8 cellular contexts compared by ENCODE assay signal in genomic region chr4:38782452-38783108, GRCh38. TPM values are rescaled to one million over a fixed set of nuclear protein-coding genes. Genes with fewer than 3 reads are reported as not detected.
DNase-seq lines count a peak whose midpoint lies in the region; ATAC-seq, FAIRE-seq and TF ChIP-seq lines count a peak whose summit lies in the region.

A gene with protein sequence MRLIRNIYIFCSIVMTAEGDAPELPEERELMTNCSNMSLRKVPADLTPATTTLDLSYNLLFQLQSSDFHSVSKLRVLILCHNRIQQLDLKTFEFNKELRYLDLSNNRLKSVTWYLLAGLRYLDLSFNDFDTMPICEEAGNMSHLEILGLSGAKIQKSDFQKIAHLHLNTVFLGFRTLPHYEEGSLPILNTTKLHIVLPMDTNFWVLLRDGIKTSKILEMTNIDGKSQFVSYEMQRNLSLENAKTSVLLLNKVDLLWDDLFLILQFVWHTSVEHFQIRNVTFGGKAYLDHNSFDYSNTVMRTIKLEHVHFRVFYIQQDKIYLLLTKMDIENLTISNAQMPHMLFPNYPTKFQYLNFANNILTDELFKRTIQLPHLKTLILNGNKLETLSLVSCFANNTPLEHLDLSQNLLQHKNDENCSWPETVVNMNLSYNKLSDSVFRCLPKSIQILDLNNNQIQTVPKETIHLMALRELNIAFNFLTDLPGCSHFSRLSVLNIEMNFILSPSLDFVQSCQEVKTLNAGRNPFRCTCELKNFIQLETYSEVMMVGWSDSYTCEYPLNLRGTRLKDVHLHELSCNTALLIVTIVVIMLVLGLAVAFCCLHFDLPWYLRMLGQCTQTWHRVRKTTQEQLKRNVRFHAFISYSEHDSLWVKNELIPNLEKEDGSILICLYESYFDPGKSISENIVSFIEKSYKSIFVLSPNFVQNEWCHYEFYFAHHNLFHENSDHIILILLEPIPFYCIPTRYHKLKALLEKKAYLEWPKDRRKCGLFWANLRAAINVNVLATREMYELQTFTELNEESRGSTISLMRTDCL (minus strand): TSS chr4:38782990. CDS start chr4:38775590, 7,400 bp downstream.

- peak; percentile 58 for ATAC-seq in HG03159 (IDR thresholded peaks at IDR 0.05; ENCODE audit: unreplicated experiment)
- peak in 3 of 4 donors; percentile 59 to 78 (median 71) for ATAC-seq in heart left ventricle

- 37 to 41% (median 39%) methylated on average over 12 of the region's 12 CpGs for WGBS in heart left ventricle, 4 donors
- 33 to 36% methylated on average over 12 of the region's 12 CpGs for WGBS in sigmoid colon, 2 donors

- TF ChIP-seq POLR2A in GM19099 (IDR thresholded peaks at IDR 0.05; ENCODE audit: extremely low read depth, insufficient read length, low read depth) (peak; percentile 61), heart left ventricle (IDR thresholded peaks at IDR 0.05) (no peak), sigmoid colon (IDR thresholded peaks at IDR 0.05) (no peak)

- H3K9me3 Mint-ChIP-seq in activated naive CD4-positive, alpha-beta T cell treated with anti-CD3 and anti-CD28 coated beads for 36 hours: no peaks in the 10 kb centered on the region

- no peak for FAIRE-seq in D721Med (lab: Jason Lieb, UNC)

- H3K4me1 ChIP-seq in heart left ventricle (peaks cover 0 to 16% (median 0%) of the 10 kb centered on the region in 12 donors), sigmoid colon (no peaks in the 10 kb centered on the region)

- no peak within 1 kb of the TSS for H3K4me3 Mint-ChIP-seq in activated naive CD4-positive, alpha-beta T cell treated with anti-CD3 and anti-CD28 coated beads for 36 hours

- H3K36me3 Mint-ChIP-seq in activated naive CD4-positive, alpha-beta T cell treated with anti-CD3 and anti-CD28 coated beads for 36 hours (ENCODE audit: low read depth): no peaks in the 10 kb centered on the region

- H3K36me3 ChIP-seq in heart left ventricle (no peaks in the 10 kb centered on the region), sigmoid colon (no peaks in the 10 kb centered on the region)

- H3K9me3 ChIP-seq in heart left ventricle (no peaks in the 10 kb centered on the region), sigmoid colon (no peaks in the 10 kb centered on the region)

- peak; percentile 54 for TF ChIP-seq CTCF in D721Med (IDR thresholded peaks at IDR 0.05; ENCODE audit: insufficient read depth, missing control alignments)
- peak; percentile 65 to 83 (median 72) for TF ChIP-seq CTCF in heart left ventricle (IDR thresholded peaks at IDR 0.05)
- TF ChIP-seq CTCF in sigmoid colon (IDR thresholded peaks at IDR 0.05): peak; percentile 53 to 75 (median 58)

- H3K4me1 Mint-ChIP-seq in activated naive CD4-positive, alpha-beta T cell treated with anti-CD3 and anti-CD28 coated beads for 36 hours (ENCODE audit: low read depth): peaks cover 4% of the 10 kb centered on the region

- H3K27ac Mint-ChIP-seq in activated naive CD4-positive, alpha-beta T cell treated with anti-CD3 and anti-CD28 coated beads for 36 hours: no peak within 1 kb of the TSS

- DNase-seq in D721Med (ENCODE audit: insufficient read length, low spot score) (no peak), NCI-H345 treated with DMSO at 0.1 percent for 48 hours (lab: John Stamatoyannopoulos, UW; ENCODE audit: unreplicated experiment) (peak; percentile 15), heart left ventricle (peak in 2 of 5 donors; percentile 33 to 40), sigmoid colon (no peak)
- peak; percentile 57 for DNase-seq in activated naive CD4-positive, alpha-beta T cell treated with anti-CD3 and anti-CD28 coated beads for 36 hours
- no peak for DNase-seq in activated effector memory CD4-positive, alpha-beta T cell treated with anti-CD3 and anti-CD28 coated beads, Interleukin-2, amount 50 U/mL, for 16 hours

- H3K27me3 Mint-ChIP-seq in activated naive CD4-positive, alpha-beta T cell treated with anti-CD3 and anti-CD28 coated beads for 36 hours (ENCODE audit: low read depth): no peaks in the 10 kb centered on the region

- no peak for TF ChIP-seq EP300 in sigmoid colon (IDR thresholded peaks at IDR 0.05)

- H3K4me3 ChIP-seq in heart left ventricle (no peak within 1 kb of the TSS), sigmoid colon (no peak within 1 kb of the TSS)

- H3K27me3 ChIP-seq in heart left ventricle (no peaks in the 10 kb centered on the region), sigmoid colon (no peaks in the 10 kb centered on the region)

- CTCF ChIA-PET in activated naive CD4-positive, alpha-beta T cell treated with anti-CD3 and anti-CD28 coated beads for 36 hours (lab: Charles Lee): interaction anchor here (0.6 to 8.1 kb wide), 34 partner anchors 8 to 905 kb away, joined by 3 to 127 read pairs (median 4); partner anchors contain the start of gene TLR1

- H3K27ac ChIP-seq in heart left ventricle (no peak within 1 kb of the TSS), sigmoid colon (no peak within 1 kb of the TSS)

- intact Hi-C loops in activated naive CD4-positive, alpha-beta T cell treated with anti-CD3 and anti-CD28 coated beads for 36 hours (cut with micrococcal nuclease): loop anchor here (1.0 kb wide), 2 partner anchors 23 to 603 kb away; no protein-coding TSS in a partner anchor
- intact Hi-C loops in heart left ventricle (cut with DNase I): loop anchor here in 6 of 10 donors (1.0 to 10.0 kb wide), 6 partner anchors 22 to 720 kb away; no protein-coding TSS in a partner anchor
- intact Hi-C loops in sigmoid colon (cut with DNase I): loop anchor here (2.0 kb wide), 1 partner anchor 24 kb away; no protein-coding TSS in a partner anchor

RNA-seq across cellular contexts. Expression of the gene that starts here (rescaled TPM):
- total RNA-seq in activated naive CD4-positive, alpha-beta T cell treated with anti-CD3 and anti-CD28 coated beads for 36 hours: under 1 TPM; 0.12 to 0.17 TPM
- total RNA-seq in heart left ventricle (under 1 TPM in 2 of 9 donors, not detected in 7; 0.18 to 0.24 TPM), sigmoid colon (under 1 TPM in 3 of 4 donors, not detected in 1; under 0.01 to 0.27 (median 0.16) TPM)
- polyA plus RNA-seq in heart left ventricle (not detected), sigmoid colon (1 to 10 TPM in 1 of 3 donors, under 1 TPM in 1, not detected in 1; under 0.01 to 6.8 TPM)

Comparison
In these comparisons a context has a peak if more than half of its experiments do, and no peak if none do; other contexts are left out.
1. Peak in DNase-seq in activated naive CD4-positive, alpha-beta T cell treated with anti-CD3 and anti-CD28 coated beads for 36 hours; RNA of the gene not detected or under 1 TPM.
2. Peak in ATAC-seq in heart left ventricle; RNA of the gene not detected or under 1 TPM.